In genomic region chr12:1126089-1126488, GRCh38 we compare ENCODE assay signal across 23 cellular contexts.
DNase-seq lines count a peak whose midpoint lies in the region; ATAC-seq lines count a peak whose summit lies in the region.
"Had no signal": no experiment of that assay in that cellular context is flagged by ENCODE, and none has a peak within 500 bp of the region (broad histone marks: within the 10 kb centered on the region; RNA-seq: fewer than 3 reads in every experiment).

No MANE protein-coding gene starts in this region.

- no peak overlapping the region for H3K4me3 Mint-ChIP-seq in activated T-cell treated with anti-CD3 and anti-CD28 coated beads, Interleukin-2, amount 50 U/mL, for 4 hours
- peak overlapping the region in 1 of 3 donors; percentile 2 for H3K4me3 Mint-ChIP-seq in T-cell
- no peak overlapping the region for H3K4me3 Mint-ChIP-seq in activated naive CD8-positive, alpha-beta T cell treated with anti-CD3 and anti-CD28 coated beads, Interleukin-2, amount 50 U/mL, for 24 hours
- H3K4me3 Mint-ChIP-seq: brain, H9 had no signal

- ATAC-seq in activated T-cell treated with anti-CD3 and anti-CD28 coated beads, Interleukin-2, amount 50 U/mL, for 4 hours, result peak; percentile 85 to 97
- ATAC-seq in T-cell (replicated peaks in 1 of 4) (peak in 3 of 4 experiments; percentile 50 to 69 (median 55)), GM18511 (IDR thresholded peaks at IDR 0.05; ENCODE audit: unreplicated experiment) (no peak)
- peak; percentile 82 for ATAC-seq in activated naive CD8-positive, alpha-beta T cell treated with anti-CD3 and anti-CD28 coated beads, Interleukin-2, amount 50 U/mL, for 24 hours
- ATAC-seq in stimulated activated naive CD8-positive, alpha-beta T cell treated with anti-CD3 and anti-CD28 coated beads, Interleukin-15, Interleukin-2, amounts not matched to agents 100 U/mL and 50 U/mL, for 24 hours, result peak; percentile 82
- ATAC-seq: foreskin keratinocyte, left cardiac atrium, Panc1, psoas muscle had no signal

- peaks cover 40% of the 10 kb centered on the region for H3K4me1 Mint-ChIP-seq in activated T-cell treated with anti-CD3 and anti-CD28 coated beads, Interleukin-2, amount 50 U/mL, for 4 hours (ENCODE audit: low read depth)
- H3K4me1 Mint-ChIP-seq in T-cell, result peaks cover 49 to 54% (median 49%) of the 10 kb centered on the region in 3 donors
- H3K4me1 Mint-ChIP-seq in activated naive CD8-positive, alpha-beta T cell treated with anti-CD3 and anti-CD28 coated beads, Interleukin-2, amount 50 U/mL, for 24 hours, result peaks cover 32% of the 10 kb centered on the region
- H3K4me1 Mint-ChIP-seq: brain, H9 had no signal

- no peaks in the 10 kb centered on the region for H3K9me3 Mint-ChIP-seq in activated T-cell treated with anti-CD3 and anti-CD28 coated beads, Interleukin-2, amount 50 U/mL, for 4 hours
- H3K9me3 Mint-ChIP-seq in T-cell, result no peaks in the 10 kb centered on the region
- no peaks in the 10 kb centered on the region for H3K9me3 Mint-ChIP-seq in activated naive CD8-positive, alpha-beta T cell treated with anti-CD3 and anti-CD28 coated beads, Interleukin-2, amount 50 U/mL, for 24 hours
- H3K9me3 Mint-ChIP-seq: H9 had no signal

- POLR2A ChIA-PET in T-cell (lab: Charles Lee), result no interaction called here

- H3K36me3 Mint-ChIP-seq in activated T-cell treated with anti-CD3 and anti-CD28 coated beads, Interleukin-2, amount 50 U/mL, for 4 hours (ENCODE audit: insufficient read depth), result peaks cover 11% of the 10 kb centered on the region
- H3K36me3 Mint-ChIP-seq in T-cell, result peaks cover 7% of the 10 kb centered on the region
- peaks cover 1% of the 10 kb centered on the region for H3K36me3 Mint-ChIP-seq in activated naive CD8-positive, alpha-beta T cell treated with anti-CD3 and anti-CD28 coated beads, Interleukin-2, amount 50 U/mL, for 24 hours (ENCODE audit: low read depth)

- no peaks in the 10 kb centered on the region for H3K27me3 Mint-ChIP-seq in activated T-cell treated with anti-CD3 and anti-CD28 coated beads, Interleukin-2, amount 50 U/mL, for 4 hours (ENCODE audit: low read depth)
- H3K27me3 Mint-ChIP-seq in T-cell, result no peaks in the 10 kb centered on the region
- no peaks in the 10 kb centered on the region for H3K27me3 Mint-ChIP-seq in activated naive CD8-positive, alpha-beta T cell treated with anti-CD3 and anti-CD28 coated beads, Interleukin-2, amount 50 U/mL, for 24 hours
- H3K27me3 Mint-ChIP-seq: brain had no signal

- CTCF ChIA-PET in T-cell (lab: Charles Lee), result interaction anchor here (0.6 to 1.4 kb wide), 4 partner anchors 8 to 462 kb away, joined by 3 to 18 read pairs (median 3); no protein-coding TSS in a partner anchor

- H3K27ac Mint-ChIP-seq in T-cell, result no peak overlapping the region
- H3K27ac Mint-ChIP-seq in activated naive CD8-positive, alpha-beta T cell treated with anti-CD3 and anti-CD28 coated beads, Interleukin-2, amount 50 U/mL, for 24 hours, result peak overlapping the region; percentile 6
- H3K27ac Mint-ChIP-seq: brain, H9 had no signal

- DNase-seq in activated T-cell treated with anti-CD3 and anti-CD28 coated beads, Interleukin-2, amount 50 U/mL, for 4 hours, result no peak
- no peak for DNase-seq in activated T-cell treated with anti-CD3 and anti-CD28 coated beads, Interleukin-2, amount 50 U/mL, for 1 hour
- DNase-seq in T-cell (peak in 3 of 34 experiments; percentile 3 to 4 (median 3)), foreskin melanocyte (no peak), DMS79 treated with DMSO at 0.1 percent for 48 hours (lab: John Stamatoyannopoulos, UW) (no peak)
- no peak for DNase-seq in activated naive CD8-positive, alpha-beta T cell treated with anti-CD3 and anti-CD28 coated beads, Interleukin-2, amount 50 U/mL, for 24 hours
- DNase-seq in stimulated activated naive CD8-positive, alpha-beta T cell treated with anti-CD3 and anti-CD28 coated beads, Interleukin-15, Interleukin-2, amounts not matched to agents 100 U/mL and 50 U/mL, for 24 hours, result no peak
- DNase-seq: effector CD8-positive, alpha-beta T cell; erythroblast; foreskin keratinocyte; H9; KBM-7; left cardiac atrium; NCI-H1436 treated with DMSO at 0.1 percent for 48 hours; NCI-H510A treated with DMSO at 0.1 percent for 48 hours; nucleus accumbens; psoas muscle; SIG-M5; stimulated activated CD8-positive, alpha-beta memory T cell treated with anti-CD3 and anti-CD28 coated beads, Interleukin-4, amount 100 ng/mL, for 48 hours; SW 1271 had no signal
